In the genomic region with DNA sequence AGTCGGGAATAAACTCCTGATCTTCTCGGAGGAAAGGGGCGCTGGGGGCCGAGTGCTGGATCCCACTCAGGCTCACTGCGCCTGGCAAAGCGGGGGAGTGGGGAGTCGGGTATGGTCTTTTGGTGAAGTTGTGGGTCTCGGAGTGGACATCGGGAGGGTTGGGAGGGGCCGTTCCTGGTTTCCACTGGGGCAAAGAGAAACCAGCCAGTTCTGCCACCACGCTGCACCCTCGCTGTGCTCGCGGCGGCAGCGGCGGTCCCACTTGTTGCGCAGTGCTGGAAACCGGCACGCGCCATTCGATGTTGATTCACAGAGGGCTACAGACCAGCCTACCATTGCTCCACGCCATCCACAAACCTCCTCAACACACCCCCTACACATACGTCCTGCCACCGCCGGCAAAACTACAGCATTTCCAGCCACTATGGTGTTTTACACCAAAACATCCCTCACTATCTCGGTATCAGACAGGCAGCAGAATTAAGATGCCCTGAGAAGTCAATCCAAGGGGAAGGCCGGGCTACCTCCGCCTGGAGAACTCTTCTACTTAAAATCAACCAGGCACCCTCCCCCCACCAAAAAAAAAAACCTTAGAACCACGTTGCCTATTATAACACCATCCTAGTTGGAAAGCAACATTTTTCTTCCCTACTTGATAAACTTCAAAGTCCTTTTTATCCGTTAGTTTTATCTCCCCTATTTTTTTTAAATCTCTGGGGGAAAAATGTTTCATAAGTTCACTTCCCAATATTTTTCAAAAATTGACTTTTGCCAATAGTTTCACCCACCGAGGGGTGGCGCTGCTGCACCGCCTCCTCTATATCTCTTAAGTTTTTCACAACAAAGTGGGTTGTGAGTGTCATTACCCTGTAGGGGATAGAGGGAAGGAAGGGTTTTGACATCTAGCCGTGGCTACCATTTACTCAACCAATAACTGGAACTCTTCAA, we compare ENCODE assay signal across 8 cellular contexts.
DNase-seq lines count a peak whose midpoint lies in the region; ATAC-seq and TF ChIP-seq lines count a peak whose summit lies in the region.

No MANE protein-coding gene starts in this region.

- peak overlapping the region; percentile 94 for H3K27ac Mint-ChIP-seq in stimulated activated naive B cell treated with anti-CD40 and anti-IgM and Interleukin-4, amounts not matched to agents 10 μg/mL and 1 μg/mL and 100 μg/mL, for 72 hours

- peak; percentile 83 for TF ChIP-seq CTCF in AG09319 (IDR thresholded peaks at IDR 0.05; ENCODE audit: low read depth, low read length)
- 0 out of 2 replicates have a peak, but pooled peaks have one; percentile 26 for TF ChIP-seq CTCF in HEK293 (tag by site-specific recombination; IDR thresholded peaks at IDR 0.05)

- peak overlapping the region; percentile 49 for H3K4me3 ChIP-seq in HEK293 (ENCODE audit: low read depth, low read length)
- peak overlapping the region; percentile 80 to 82 for H3K4me3 ChIP-seq in mucosa of rectum (ENCODE audit: low read length in 2 of 2)

- H3K36me3 Mint-ChIP-seq in stimulated activated naive B cell treated with anti-CD40 and anti-IgM and Interleukin-4, amounts not matched to agents 10 μg/mL and 1 μg/mL and 100 μg/mL, for 72 hours, result peaks cover 9% of the 10 kb centered on the region in 2 donors

- no peaks in the 10 kb centered on the region for H3K9me3 Mint-ChIP-seq in stimulated activated naive B cell treated with anti-CD40 and anti-IgM and Interleukin-4, amounts not matched to agents 10 μg/mL and 1 μg/mL and 100 μg/mL, for 72 hours

- CTCF ChIA-PET in HEK293 (lab: Yijun Ruan, JAX), result interaction anchor here (0.6 to 5.7 kb wide), 27 partner anchors 8 to 1516 kb away, joined by 3 to 205 read pairs (median 4); no protein-coding TSS in a partner anchor

- POLR2A ChIA-PET in HEK293 (lab: Yijun Ruan, JAX), result no interaction called here

- peak overlapping the region; percentile 69 to 89 for H3K9ac ChIP-seq in mucosa of rectum (ENCODE audit: low read depth in 1 of 2, low read length in 2 of 2)

- DNase-seq in AG09319 (ENCODE audit: extremely low read depth, low read depth) (no peak), NOMO-1 treated with dmso at 0.1 percent for 144 hours (lab: John Stamatoyannopoulos, UW; ENCODE audit: unreplicated experiment) (peak; percentile 78), activated T-cell treated with anti-CD3 and anti-CD28 coated beads for 4 hours (peak; percentile 65), epithelial cell of prostate (ENCODE audit: low read depth, low spot score) (no peak), HPDE6-E6E7 (ENCODE audit: extremely low spot score) (no peak)
- peak; percentile 53 for DNase-seq in stimulated activated naive B cell treated with anti-CD40 and anti-IgM and Interleukin-4, amounts not matched to agents 10 μg/mL and 1 μg/mL and 100 μg/mL, for 72 hours

- peak overlapping the region; percentile 88 to 95 for H3K4me3 Mint-ChIP-seq in stimulated activated naive B cell treated with anti-CD40 and anti-IgM and Interleukin-4, amounts not matched to agents 10 μg/mL and 1 μg/mL and 100 μg/mL, for 72 hours

- H3K27me3 ChIP-seq in mucosa of rectum (ENCODE audit: control insufficient read depth in 2 of 2, insufficient read depth in 2 of 2, low read length in 2 of 2), result no peaks in the 10 kb centered on the region

- peaks cover 42 to 58% of the 10 kb centered on the region in 2 donors for H3K4me1 Mint-ChIP-seq in stimulated activated naive B cell treated with anti-CD40 and anti-IgM and Interleukin-4, amounts not matched to agents 10 μg/mL and 1 μg/mL and 100 μg/mL, for 72 hours

- H3K27me3 Mint-ChIP-seq in stimulated activated naive B cell treated with anti-CD40 and anti-IgM and Interleukin-4, amounts not matched to agents 10 μg/mL and 1 μg/mL and 100 μg/mL, for 72 hours, result no peaks in the 10 kb centered on the region

- H3K9me3 ChIP-seq in HEK293 (ENCODE audit: control insufficient read depth, insufficient read depth, low read depth, low read length), result no peaks in the 10 kb centered on the region
- H3K9me3 ChIP-seq in mucosa of rectum (ENCODE audit: control insufficient read depth in 2 of 2, low read length in 2 of 2), result no peaks in the 10 kb centered on the region

- peak; percentile 19 to 32 for ATAC-seq in stimulated activated naive B cell treated with anti-CD40 and anti-IgM and Interleukin-4, amounts not matched to agents 10 μg/mL and 1 μg/mL and 100 μg/mL, for 72 hours (replicated peaks)

- H3K4me1 ChIP-seq in HEK293 (ENCODE audit: control insufficient read depth, insufficient read depth, low read length), result no peaks in the 10 kb centered on the region
- H3K4me1 ChIP-seq in mucosa of rectum (ENCODE audit: control insufficient read depth in 2 of 2, insufficient read depth in 2 of 2, low read length in 2 of 2), result peaks cover 37 to 43% of the 10 kb centered on the region in 2 donors

- H3K36me3 ChIP-seq in HEK293 (ENCODE audit: control insufficient read depth in 2 of 2, insufficient read depth in 1 of 2, low read length in 2 of 2) (no peaks in the 10 kb centered on the region), mucosa of rectum (ENCODE audit: control insufficient read depth in 2 of 2, insufficient read depth in 2 of 2, low read length in 2 of 2) (no peaks in the 10 kb centered on the region)

- H3K27ac ChIP-seq in HEK293 (ENCODE audit: extremely low read depth, low read depth, low read length), result peak overlapping the region; percentile 38; the same call in 1 of the 2 replicates
- H3K27ac ChIP-seq in epithelial cell of prostate, result peak overlapping the region; percentile 89
- peak overlapping the region; percentile 80 to 98 for H3K27ac ChIP-seq in mucosa of rectum (ENCODE audit: low read depth in 2 of 2, low read length in 2 of 2)

TF ChIP-seq in HEK293, 187 proteins besides CTCF, POLR2A, EP300 and RAD21 (continues in another document):
- TF ChIP-seq ZFP69B (tag by site-specific recombination; IDR thresholded peaks at IDR 0.05) (0 out of 2 replicates have a peak, but pooled peaks have one; percentile 29), ZNF2 (tag by site-specific recombination; IDR thresholded peaks at IDR 0.05) (0 out of 2 replicates have a peak, but pooled peaks have one; percentile 15), ZNF280D (tag by site-specific recombination; IDR thresholded peaks at IDR 0.05) (no peak), OSR2 (tag by site-specific recombination; IDR thresholded peaks at IDR 0.05) (no peak), ZNF223 (tag by site-specific recombination; IDR thresholded peaks at IDR 0.05) (no peak)
- TF ChIP-seq, protein P1, sequence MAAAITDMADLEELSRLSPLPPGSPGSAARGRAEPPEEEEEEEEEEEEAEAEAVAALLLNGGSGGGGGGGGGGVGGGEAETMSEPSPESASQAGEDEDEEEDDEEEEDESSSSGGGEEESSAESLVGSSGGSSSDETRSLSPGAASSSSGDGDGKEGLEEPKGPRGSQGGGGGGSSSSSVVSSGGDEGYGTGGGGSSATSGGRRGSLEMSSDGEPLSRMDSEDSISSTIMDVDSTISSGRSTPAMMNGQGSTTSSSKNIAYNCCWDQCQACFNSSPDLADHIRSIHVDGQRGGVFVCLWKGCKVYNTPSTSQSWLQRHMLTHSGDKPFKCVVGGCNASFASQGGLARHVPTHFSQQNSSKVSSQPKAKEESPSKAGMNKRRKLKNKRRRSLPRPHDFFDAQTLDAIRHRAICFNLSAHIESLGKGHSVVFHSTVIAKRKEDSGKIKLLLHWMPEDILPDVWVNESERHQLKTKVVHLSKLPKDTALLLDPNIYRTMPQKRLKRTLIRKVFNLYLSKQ (tag by site-specific recombination; IDR thresholded peaks at IDR 0.05; ENCODE audit: borderline replicate concordance), result no peak
- TF ChIP-seq, protein P2, sequence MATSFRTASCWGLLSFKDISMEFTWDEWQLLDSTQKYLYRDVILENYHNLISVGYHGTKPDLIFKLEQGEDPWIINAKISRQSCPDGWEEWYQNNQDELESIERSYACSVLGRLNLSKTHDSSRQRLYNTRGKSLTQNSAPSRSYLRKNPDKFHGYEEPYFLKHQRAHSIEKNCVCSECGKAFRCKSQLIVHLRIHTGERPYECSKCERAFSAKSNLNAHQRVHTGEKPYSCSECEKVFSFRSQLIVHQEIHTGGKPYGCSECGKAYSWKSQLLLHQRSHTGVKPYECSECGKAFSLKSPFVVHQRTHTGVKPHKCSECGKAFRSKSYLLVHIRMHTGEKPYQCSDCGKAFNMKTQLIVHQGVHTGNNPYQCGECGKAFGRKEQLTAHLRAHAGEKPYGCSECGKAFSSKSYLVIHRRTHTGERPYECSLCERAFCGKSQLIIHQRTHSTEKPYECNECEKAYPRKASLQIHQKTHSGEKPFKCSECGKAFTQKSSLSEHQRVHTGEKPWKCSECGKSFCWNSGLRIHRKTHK (tag by site-specific recombination; IDR thresholded peaks at IDR 0.05), result no peak

Comparison
In these comparisons a context has a peak if more than half of its experiments do, and no peak if none do; other contexts are left out.
1. DNase-seq: peak in NOMO-1 treated with dmso at 0.1 percent for 144 hours (single experiment), activated T-cell treated with anti-CD3 and anti-CD28 coated beads for 4 hours (single experiment) and stimulated activated naive B cell treated with anti-CD40 and anti-IgM and Interleukin-4, amounts not matched to agents 10 μg/mL and 1 μg/mL and 100 μg/mL, for 72 hours (single experiment); none in AG09319 (single experiment), epithelial cell of prostate (single experiment) and HPDE6-E6E7 (single experiment).
2. H3K27ac ChIP-seq: peak in every context shown above with its lines; median percentile 89 in epithelial cell of prostate; 89 in mucosa of rectum; 38 in HEK293.